In the genomic region with DNA sequence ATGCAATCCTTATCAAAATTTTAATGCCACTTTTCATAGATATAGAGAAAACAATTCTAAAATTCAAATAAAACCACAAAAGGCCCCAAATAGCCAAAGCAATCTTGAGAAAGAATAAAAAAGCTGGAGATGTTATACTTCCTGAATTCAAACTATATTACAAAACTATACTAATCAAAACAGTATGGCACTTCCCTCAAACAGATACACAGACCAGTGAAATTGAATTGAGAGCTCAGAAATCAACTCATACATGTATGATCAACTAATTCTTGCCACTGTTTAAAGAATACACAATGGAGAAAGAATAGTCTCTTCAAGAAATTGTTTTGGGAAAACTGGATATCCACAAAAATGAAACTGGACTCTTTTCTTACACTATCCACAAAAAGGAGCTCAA, we compare ENCODE assay signal across 10 cellular contexts. TPM values are rescaled to one million over a fixed set of nuclear protein-coding genes. Genes with fewer than 3 reads are reported as not detected.
"Had no signal": no experiment of that assay in that cellular context is flagged by ENCODE, and none has a peak within 500 bp of the region (broad histone marks: within the 10 kb centered on the region; RNA-seq: fewer than 3 reads in every experiment).

No MANE protein-coding gene starts in this region.

- FAIRE-seq: H54 had no signal

- H3K27me3 Mint-ChIP-seq: IgD-negative memory B cell had no signal

- H3K4me3 ChIP-seq: GM23248 had no signal

- H2AFZ ChIP-seq: GM23248 had no signal

- H3K27ac Mint-ChIP-seq: H9, HFFc6, IgD-negative memory B cell had no signal

- H3K4me1 Mint-ChIP-seq: H9, IgD-negative memory B cell had no signal

- DNase-seq: GM23248, GOT3, H9, HCEC 1CT, HFFc6, Karpas-422 had no signal

- H3K4me3 Mint-ChIP-seq: H9, HFFc6, IgD-negative memory B cell had no signal

- H3K4me2 ChIP-seq: KMS-11 had no signal

- H3K36me3 Mint-ChIP-seq: IgD-negative memory B cell had no signal

- H3K27ac ChIP-seq: GM23248, KMS-11 had no signal

- H3K9ac ChIP-seq: GM23248, KMS-11 had no signal

RNA-seq across cellular contexts. Expression of a gene that starts 55.4 kb away (rescaled TPM):
- total RNA-seq: GM23248, HT-29 had no signal
- polyA plus RNA-seq: GM23248, IgD-negative memory B cell had no signal
